ENCODE assay signal across 16 cellular contexts in the genomic region with DNA sequence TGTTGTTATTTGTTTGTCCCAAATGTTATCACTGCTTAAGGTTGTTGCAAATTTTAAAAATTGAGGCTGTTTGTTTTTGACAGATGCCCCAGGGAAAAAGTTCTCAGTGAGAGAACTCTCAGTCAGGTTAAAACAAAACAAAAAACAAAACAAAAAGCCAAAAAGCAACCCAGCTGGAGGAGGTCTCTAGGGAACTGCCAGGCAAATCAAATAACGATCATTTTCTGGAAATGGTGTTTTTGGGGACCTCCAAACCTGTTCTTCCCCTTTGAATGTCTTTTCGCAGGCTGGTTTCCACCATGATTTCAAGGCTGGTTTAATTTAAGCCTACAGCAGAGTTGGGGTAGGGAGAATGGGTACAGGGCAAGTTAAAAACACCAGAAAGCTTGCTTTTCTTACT. TPM values are rescaled to one million over a fixed set of nuclear protein-coding genes. Genes with fewer than 3 reads are reported as not detected.
A peak's percentile ranks its signal among the peaks of the same experiment; 100 is the strongest.
DNase-seq lines count a peak whose midpoint lies in the region; ATAC-seq and TF ChIP-seq lines count a peak whose summit lies in the region.
"Had no signal": no experiment of that assay in that cellular context is flagged by ENCODE, and none has a peak within 500 bp of the region (broad histone marks: within the 10 kb centered on the region; RNA-seq: fewer than 3 reads in every experiment).

No MANE protein-coding gene starts in this region.

- H3K79me2 ChIP-seq in OCI-LY7 (ENCODE audit: insufficient read depth, low read depth, low read length), result peaks cover 10% of the 10 kb centered on the region; the same call in 1 of the 2 replicates

- intact Hi-C loops in OCI-LY7 (cut with micrococcal nuclease; ENCODE audit: unreplicated experiment), result loop anchor here (10.0 kb wide), 1 partner anchor 129 kb away; a partner anchor contains a TSS

- H3K4me1 Mint-ChIP-seq in IgD-negative memory B cell (peaks cover 17 to 40% (median 19%) of the 10 kb centered on the region in 3 donors), memory B cell (peaks cover 15% of the 10 kb centered on the region)

- no peak for TF ChIP-seq CTCF in OCI-LY7 (conservative IDR thresholded peaks at IDR 0.05; ENCODE audit: low read length)

- peaks cover 19 to 37% (median 25%) of the 10 kb centered on the region in 10 experiments for H3K4me1 ChIP-seq in BLaER1 treated with 17β-estradiol and CSF1 and Interleukin-3, amounts not matched to agents 10 nM and 100 nM
- peaks cover 46% of the 10 kb centered on the region for H3K4me1 ChIP-seq in OCI-LY7 (ENCODE audit: insufficient read depth, low read length, poor library complexity, severe bottlenecking)

- no peaks in the 10 kb centered on the region for H3K27me3 ChIP-seq in BLaER1 treated with 17β-estradiol and CSF1 and Interleukin-3, amounts not matched to agents 10 nM and 100 nM

- H3K27ac Mint-ChIP-seq in IgD-negative memory B cell (peak overlapping the region in 1 of 3 donors; percentile 7), memory B cell (peak overlapping the region; percentile 46)
- H3K27ac Mint-ChIP-seq: CD4-positive, alpha-beta T cell had no signal

- H3K4me2 ChIP-seq in BLaER1 treated with 17β-estradiol and CSF1 and Interleukin-3, amounts not matched to agents 10 nM and 100 nM, result peak overlapping the region; percentile 19 to 74 (median 57); a peak in 19 of 22 replicates
- H3K4me2 ChIP-seq in OCI-LY7 (ENCODE audit: low read length), result peak overlapping the region; percentile 80

- H3K27me3 Mint-ChIP-seq in IgD-negative memory B cell, result no peaks in the 10 kb centered on the region
- H3K27me3 Mint-ChIP-seq in memory B cell, result no peaks in the 10 kb centered on the region

- H3K36me3 Mint-ChIP-seq in IgD-negative memory B cell, result no peaks in the 10 kb centered on the region
- peaks cover 2% of the 10 kb centered on the region for H3K36me3 Mint-ChIP-seq in memory B cell

- no peak for ATAC-seq in memory B cell (ENCODE audit: low read depth)
- ATAC-seq: HCT116 had no signal

- H3K9me3 Mint-ChIP-seq in IgD-negative memory B cell (no peaks in the 10 kb centered on the region), memory B cell (peaks cover 5% of the 10 kb centered on the region)
- H3K9me3 Mint-ChIP-seq: CD4-positive, alpha-beta T cell had no signal

- no peaks in the 10 kb centered on the region for H3K9me3 ChIP-seq in BLaER1 treated with 17β-estradiol and CSF1 and Interleukin-3, amounts not matched to agents 10 nM and 100 nM (replicated peaks in 1 of 11)
- no peaks in the 10 kb centered on the region for H3K9me3 ChIP-seq in OCI-LY7 (ENCODE audit: low read length)

- peak overlapping the region; percentile 98 for H2AFZ ChIP-seq in OCI-LY7 (ENCODE audit: low read length)

- DNase-seq in OCI-LY7 (ENCODE audit: low spot score) (peak; percentile 76), memory B cell (ENCODE audit: low spot score in 2 of 2) (no peak), RKO (ENCODE audit: low spot score) (no peak), GOT3 (lab: John Stamatoyannopoulos, UW) (no peak), NCI-H2196 treated with DMSO at 0.1 percent for 48 hours (lab: John Stamatoyannopoulos, UW; ENCODE audit: unreplicated experiment) (no peak), LoVo (ENCODE audit: low spot score) (no peak)
- DNase-seq: ACHN; Calu3; CD4-positive, alpha-beta T cell; DMS 273 treated with DMSO at 0.1 percent for 48 hours had no signal

- CTCF ChIA-PET in OCI-LY7 (lab: Charles Lee; ENCODE audit: unreplicated experiment), result no interaction called here

- peak overlapping the region in 3 of 4 donors; percentile 14 to 63 (median 32) for H3K4me3 Mint-ChIP-seq in IgD-negative memory B cell
- no peak overlapping the region for H3K4me3 Mint-ChIP-seq in memory B cell
- H3K4me3 Mint-ChIP-seq: CD4-positive, alpha-beta T cell had no signal

- BruUV-seq in OCI-LY7 (replicated peaks; lab: Mats Ljungman, UMichigan), result no TSS peak

- no peak overlapping the region for H3K4me3 ChIP-seq in BLaER1 treated with 17β-estradiol and CSF1 and Interleukin-3, amounts not matched to agents 10 nM and 100 nM
- H3K4me3 ChIP-seq in OCI-LY7 (ENCODE audit: low read depth, low read length, poor library complexity, severe bottlenecking), result peak overlapping the region; percentile 40

- no peaks in the 10 kb centered on the region for H3K36me3 ChIP-seq in BLaER1 treated with 17β-estradiol and CSF1 and Interleukin-3, amounts not matched to agents 10 nM and 100 nM
- no peaks in the 10 kb centered on the region for H3K36me3 ChIP-seq in OCI-LY7 (ENCODE audit: insufficient read depth, low read length)

- H3K9me2 ChIP-seq in OCI-LY7 (ENCODE audit: insufficient read depth, low read length), result no peaks in the 10 kb centered on the region

- peak overlapping the region in 1 of 11 experiments; percentile 1; a peak in 1 of 22 replicates for H3K27ac ChIP-seq in BLaER1 treated with 17β-estradiol and CSF1 and Interleukin-3, amounts not matched to agents 10 nM and 100 nM
- H3K27ac ChIP-seq in OCI-LY7 (ENCODE audit: low read depth, low read length, poor library complexity, severe bottlenecking), result peak overlapping the region; percentile 73

- no peaks in the 10 kb centered on the region for H4K20me1 ChIP-seq in BLaER1 treated with 17β-estradiol and CSF1 and Interleukin-3, amounts not matched to agents 10 nM and 100 nM
- no peaks in the 10 kb centered on the region for H4K20me1 ChIP-seq in OCI-LY7 (ENCODE audit: insufficient read depth, low read length)

- 0 out of 22 replicates have a peak overlapping the region, but pooled peaks of 1 of the 11 experiments have one; percentile 10 for H3K9ac ChIP-seq in BLaER1 treated with 17β-estradiol and CSF1 and Interleukin-3, amounts not matched to agents 10 nM and 100 nM

- POLR2A ChIA-PET in OCI-LY7 (lab: Charles Lee), result interaction anchor here (0.7 to 1.4 kb wide), 4 partner anchors 9 to 133 kb away, joined by 3 to 10 read pairs (median 3); a partner anchor contains a TSS

RNA-seq across cellular contexts. Expression of a gene that starts 5.1 kb away (rescaled TPM):
- 81.1 TPM for polyA plus RNA-seq in IgD-negative memory B cell
- 29.0 and 35.2 TPM in 2 replicates for total RNA-seq in OCI-LY7 (2014; rRNA removed; shearing (Covaris generic))
- 33.1 and 33.5 TPM in 2 replicates for total RNA-seq in OCI-LY7 (2022)

RNA-seq across cellular contexts. Expression of a gene that starts 27.2 kb away (rescaled TPM):
- not detected for polyA plus RNA-seq in IgD-negative memory B cell
- not detected in 2 replicates for total RNA-seq in OCI-LY7 (2014; rRNA removed; shearing (Covaris generic))
- not detected in 2 replicates for total RNA-seq in OCI-LY7 (2022)
- total RNA-seq: A172; Calu3; CD4-positive, alpha-beta T cell; G401 had no signal
- polyA plus RNA-seq: BJ had no signal
